ENCODE assay signal across 9 cellular contexts in the genomic region with DNA sequence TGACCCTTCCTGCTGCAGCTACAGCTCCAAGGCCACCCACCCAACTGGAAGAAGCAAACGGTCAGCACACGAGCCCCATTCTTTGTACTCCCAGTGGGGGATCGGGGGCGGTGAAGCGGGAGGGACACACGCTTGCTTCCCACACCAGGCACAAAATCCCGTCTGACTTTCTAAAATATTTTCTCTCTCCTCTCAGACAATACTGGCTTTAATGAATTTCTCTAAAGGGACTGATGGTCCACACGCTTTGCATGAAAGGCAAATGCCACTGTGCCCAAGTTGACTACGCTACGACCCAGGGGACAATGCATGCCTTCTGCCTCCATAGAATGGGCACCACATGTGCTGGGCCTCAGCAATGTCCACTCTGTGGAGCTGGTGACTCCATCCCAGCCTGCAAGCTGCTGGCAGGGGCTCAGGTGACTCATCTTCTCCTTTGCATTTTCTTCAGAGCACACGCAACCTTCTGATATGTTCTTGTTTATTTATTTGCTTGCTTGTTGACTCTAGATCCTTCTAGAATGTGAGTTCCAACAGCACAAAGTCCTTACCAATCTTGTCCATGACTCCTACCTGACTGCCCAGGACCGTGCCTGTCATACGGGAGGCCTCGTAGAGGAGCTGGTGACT. TPM values are rescaled to one million over a fixed set of nuclear protein-coding genes. Genes with fewer than 3 reads are reported as not detected.
DNase-seq lines count a peak whose midpoint lies in the region; ATAC-seq and TF ChIP-seq lines count a peak whose summit lies in the region.
"Had no signal": no experiment of that assay in that cellular context is flagged by ENCODE, and none has a peak within 500 bp of the region (broad histone marks: within the 10 kb centered on the region; RNA-seq: fewer than 3 reads in every experiment).

No MANE protein-coding gene starts in this region.

- no peak overlapping the region for H3K4me3 ChIP-seq in OCI-LY7 (ENCODE audit: low read depth, low read length, poor library complexity, severe bottlenecking)

- no peak overlapping the region for H3K27ac ChIP-seq in OCI-LY7 (ENCODE audit: low read depth, low read length, poor library complexity, severe bottlenecking)

- H2AFZ ChIP-seq in OCI-LY7 (ENCODE audit: low read length) = no peak overlapping the region

- H3K9me2 ChIP-seq in OCI-LY7 (ENCODE audit: insufficient read depth, low read length) = no peaks in the 10 kb centered on the region

- no peaks in the 10 kb centered on the region for H4K20me1 ChIP-seq in OCI-LY7 (ENCODE audit: insufficient read depth, low read length)

- H3K9me3 ChIP-seq in OCI-LY7 (ENCODE audit: low read length) = no peaks in the 10 kb centered on the region

- CTCF ChIA-PET in Calu3 (lab: Charles Lee) (interaction anchor here (1.8 kb wide), 1 partner anchor 18 kb away, joined by 7 read pairs; no protein-coding TSS in a partner anchor), T-cell (lab: Charles Lee) (interaction anchor here in 1 of 2 donors (0.6 kb wide), 1 partner anchor 25 kb away, joined by 3 read pairs; no protein-coding TSS in a partner anchor), OCI-LY7 (lab: Charles Lee; ENCODE audit: unreplicated experiment) (interaction anchor here (0.6 kb wide), 1 partner anchor 56 kb away, joined by 3 read pairs; no protein-coding TSS in a partner anchor)

- BruUV-seq in Calu3 (replicated peaks; lab: Mats Ljungman, UMichigan) (no TSS peak), OCI-LY7 (replicated peaks; lab: Mats Ljungman, UMichigan) (no TSS peak)

- no peak overlapping the region for H3K4me2 ChIP-seq in OCI-LY7 (ENCODE audit: low read length)

- no peak for DNase-seq in Calu3
- no peak for DNase-seq in T-cell
- DNase-seq in fibroblast of the conjunctiva (ENCODE audit: low read depth) = peak; percentile 78
- DNase-seq in sciatic nerve (ENCODE audit: low spot score) = peak; percentile 80
- DNase-seq in OCI-LY7 (ENCODE audit: low spot score) = no peak
- no peak for DNase-seq in retina
- no peak for DNase-seq in NCI-H2107 (lab: John Stamatoyannopoulos, UW)
- no peak for DNase-seq in activated gamma-delta T cell treated with Interleukin-2 at 50 U/mL for 16 hours
- DNase-seq: SIG-M5 had no signal

- ATAC-seq in T-cell (replicated peaks in 1 of 4) (no peak), sciatic nerve (peak; percentile 64)

- POLR2A ChIA-PET in T-cell (lab: Charles Lee) (no interaction called here), OCI-LY7 (lab: Charles Lee) (interaction anchor here (0.5 to 1.0 kb wide), 5 partner anchors 9 to 41 kb away, joined by 3 read pairs; no protein-coding TSS in a partner anchor)

- H3K4me3 Mint-ChIP-seq in Calu3 (ENCODE audit: low read depth, unreplicated experiment) (no peak overlapping the region), T-cell (peak overlapping the region in 1 of 3 donors; percentile 26)

- no peaks in the 10 kb centered on the region for H3K9me3 Mint-ChIP-seq in Calu3 (ENCODE audit: low read depth, unreplicated experiment)
- H3K9me3 Mint-ChIP-seq in T-cell = no peaks in the 10 kb centered on the region

- H3K36me3 Mint-ChIP-seq in Calu3 (ENCODE audit: insufficient read depth, unreplicated experiment) = no peaks in the 10 kb centered on the region
- peaks cover 22% of the 10 kb centered on the region for H3K36me3 Mint-ChIP-seq in T-cell

- no peaks in the 10 kb centered on the region for H3K79me2 ChIP-seq in OCI-LY7 (ENCODE audit: insufficient read depth, low read depth, low read length)

- H3K27ac Mint-ChIP-seq in Calu3 (ENCODE audit: unreplicated experiment) = peak overlapping the region; percentile 58
- H3K27ac Mint-ChIP-seq in T-cell = peak overlapping the region; percentile 26 to 62

- peaks cover 27% of the 10 kb centered on the region for H3K4me1 Mint-ChIP-seq in Calu3 (ENCODE audit: low read depth, unreplicated experiment)
- peaks cover 58 to 85% (median 81%) of the 10 kb centered on the region in 3 donors for H3K4me1 Mint-ChIP-seq in T-cell

- TF ChIP-seq CTCF in Calu3 (IDR thresholded peaks at IDR 0.05; ENCODE audit: unreplicated experiment) (no peak), OCI-LY7 (conservative IDR thresholded peaks at IDR 0.05; ENCODE audit: low read length) (no peak)

- H3K4me1 ChIP-seq in OCI-LY7 (ENCODE audit: insufficient read depth, low read length, poor library complexity, severe bottlenecking) = peaks cover 57% of the 10 kb centered on the region

- peaks cover 10% of the 10 kb centered on the region for H3K27me3 Mint-ChIP-seq in Calu3 (ENCODE audit: unreplicated experiment)
- no peaks in the 10 kb centered on the region for H3K27me3 Mint-ChIP-seq in T-cell

- intact Hi-C loops in Calu3 (cut with micrococcal nuclease; ENCODE audit: unreplicated experiment) (no loop called here), sciatic nerve (cut with DNase I) (no loop called here), OCI-LY7 (cut with micrococcal nuclease; ENCODE audit: unreplicated experiment) (no loop called here)

- H3K36me3 ChIP-seq in OCI-LY7 (ENCODE audit: insufficient read depth, low read length) = no peaks in the 10 kb centered on the region; the same call in 1 of the 2 replicates

RNA-seq across cellular contexts. Expression of a gene that starts 15.6 kb away (rescaled TPM):
- total RNA-seq in Calu3 (2022) = 0.97 and 1.1 TPM in 2 replicates
- 10 to 100 TPM; 55.6 to 92.3 (median 77.8) TPM for total RNA-seq in T-cell
- total RNA-seq in sciatic nerve = 75.3 TPM
- total RNA-seq in OCI-LY7 (2014; rRNA removed; shearing (Covaris generic)) = 0.26 and 0.60 TPM in 2 replicates
- total RNA-seq in OCI-LY7 (2022) = 4.1 and 4.5 TPM in 2 replicates

RNA-seq across cellular contexts. Expression of a gene that starts 34.0 kb away (rescaled TPM):
- total RNA-seq in Calu3 (2022) (54.8 and 58.0 TPM in 2 replicates), T-cell (10 to 100 TPM; 15.4 to 24.2 (median 16.0) TPM), sciatic nerve (25.8 TPM), OCI-LY7 (2022) (78.4 and 82.6 TPM in 2 replicates)
- 59.6 and 68.2 TPM in 2 replicates for total RNA-seq in OCI-LY7 (2014; rRNA removed; shearing (Covaris generic))

Comparison
In these comparisons a context has a peak if more than half of its experiments do, and no peak if none do; other contexts are left out.
1. DNase-seq: peak in fibroblast of the conjunctiva (single experiment) and sciatic nerve (single experiment); none in Calu3 (single experiment), T-cell (0 of 34), OCI-LY7 (single experiment), retina (single experiment), NCI-H2107 (single experiment) and activated gamma-delta T cell treated with Interleukin-2 at 50 U/mL for 16 hours (single experiment).
2. RNA of a gene that starts 15.6 kb away (total RNA-seq): 55.6 to 92.3 TPM in T-cell and 75.3 TPM in sciatic nerve (single experiment); 0.26 to 4.5 TPM in OCI-LY7 and 0.97 to 1.1 TPM in Calu3; every median in the first group is over 10 times any median in the second.